Comparison of ENCODE assay signal across 16 cellular contexts in genomic region chr9:108816037-108816436, GRCh38. TPM values are rescaled to one million over a fixed set of nuclear protein-coding genes. Genes with fewer than 3 reads are reported as not detected.
DNase-seq lines count a peak whose midpoint lies in the region; ATAC-seq and TF ChIP-seq lines count a peak whose summit lies in the region.
"Had no signal": no experiment of that assay in that cellular context is flagged by ENCODE, and none has a peak within 500 bp of the region (broad histone marks: within the 10 kb centered on the region; RNA-seq: fewer than 3 reads in every experiment).

No MANE protein-coding gene starts in this region.

- H3K4me3 ChIP-seq in A673 (ENCODE audit: low read depth, low read length, poor library complexity, severe bottlenecking) (no peak overlapping the region), H7 (ENCODE audit: insufficient read depth, low read depth, low read length) (no peak overlapping the region), esophagus squamous epithelium (no peak overlapping the region)
- H3K4me3 ChIP-seq: hepatocyte had no signal

- H3K27ac ChIP-seq in A673 (ENCODE audit: low read depth, low read length, poor library complexity, severe bottlenecking) (no peak overlapping the region), esophagus squamous epithelium (no peak overlapping the region)
- H3K27ac ChIP-seq: hepatocyte, parathyroid adenoma had no signal

- CTCF ChIA-PET in A673 (lab: Charles Lee): interaction anchor here (0.6 kb wide), 1 partner anchor 21 kb away, joined by 4 read pairs; no protein-coding TSS in a partner anchor

- BruUV-seq in A673 (replicated peaks; lab: Mats Ljungman, UMichigan): no TSS peak

- TF ChIP-seq CTCF in A673 (conservative IDR thresholded peaks at IDR 0.05; ENCODE audit: low read depth, low read length): no peak
- TF ChIP-seq CTCF in esophagus squamous epithelium (IDR thresholded peaks at IDR 0.05): no peak

- 39 to 46% methylated on average over 10 of the region's 10 CpGs for WGBS in esophagus squamous epithelium, 2 donors

- intact Hi-C loops in A673 (cut with micrococcal nuclease; ENCODE audit: unreplicated experiment) (no loop called here), left ventricle myocardium superior (cut with micrococcal nuclease) (no loop called here), esophagus squamous epithelium (cut with DNase I) (no loop called here)

- H3K4me1 ChIP-seq in A673 (ENCODE audit: insufficient read depth, low read length, poor library complexity, severe bottlenecking) (peaks cover 7% of the 10 kb centered on the region), esophagus squamous epithelium (peaks cover 0 to 12% (median 0%) of the 10 kb centered on the region in 3 donors)
- H3K4me1 ChIP-seq: parathyroid adenoma had no signal

- POLR2A ChIA-PET in A673 (lab: Charles Lee; ENCODE audit: low non-redundant PET): no interaction called here

- TF ChIP-seq POLR2A in esophagus squamous epithelium (IDR thresholded peaks at IDR 0.05): no peak

- no peaks in the 10 kb centered on the region for H3K9me3 ChIP-seq in A673 (ENCODE audit: low read depth, low read length, poor library complexity, severe bottlenecking)
- no peaks in the 10 kb centered on the region for H3K9me3 ChIP-seq in esophagus squamous epithelium

- no peaks in the 10 kb centered on the region for H3K36me3 ChIP-seq in A673 (ENCODE audit: insufficient read depth, low read length, poor library complexity, severe bottlenecking)
- no peaks in the 10 kb centered on the region for H3K36me3 ChIP-seq in H7 (replicated peaks; ENCODE audit: control insufficient read depth, insufficient read depth, low read length)
- H3K36me3 ChIP-seq in esophagus squamous epithelium: no peaks in the 10 kb centered on the region

- H3K27me3 ChIP-seq in A673 (replicated peaks; ENCODE audit: insufficient read depth, low read depth, low read length, poor library complexity) (no peaks in the 10 kb centered on the region), H7 (ENCODE audit: control insufficient read depth, insufficient read depth, low read length) (no peaks in the 10 kb centered on the region), esophagus squamous epithelium (no peaks in the 10 kb centered on the region)
- H3K27me3 ChIP-seq: hepatocyte had no signal

- DNase-seq in A673 (ENCODE audit: low spot score) (peak; percentile 14), H7 (peak; percentile 22), SIG-M5 (lab: John Stamatoyannopoulos, UW) (peak; percentile 4), left ventricle myocardium superior (peak; percentile 37), LoVo (ENCODE audit: low spot score) (no peak), SW 1271 (lab: John Stamatoyannopoulos, UW) (no peak), esophagus squamous epithelium (lab: John Stamatoyannopoulos, UW) (no peak), HuH-7.5 (ENCODE audit: low spot score) (no peak)
- DNase-seq: activated CD4-positive, CD25-positive, alpha-beta regulatory T cell treated with anti-CD3 and anti-CD28 coated beads, Interleukin-2, amount 50 U/mL, for 72 hours; activated naive CD4-positive, alpha-beta T cell treated with anti-CD3 and anti-CD28 coated beads for 36 hours; kidney glomerular epithelial cell; NCI-H1436 treated with DMSO at 0.1 percent for 48 hours; NCI-H345; stimulated activated naive CD8-positive, alpha-beta T cell treated with anti-CD3 and anti-CD28 coated beads, Interleukin-15, Interleukin-2, amounts not matched to agents 100 U/mL and 50 U/mL, for 24 hours had no signal

- peak; percentile 36 for ATAC-seq in left ventricle myocardium superior
- ATAC-seq: stimulated activated naive CD8-positive, alpha-beta T cell treated with anti-CD3 and anti-CD28 coated beads, Interleukin-15, Interleukin-2, amounts not matched to agents 100 U/mL and 50 U/mL, for 24 hours had no signal

RNA-seq across cellular contexts. Expression of gene ACTL7B, which starts 39.7 kb away (rescaled TPM):
- total RNA-seq in A673 (2021): not detected in 2 replicates
- not detected in 2 replicates for total RNA-seq in H7 (2014; rRNA removed; shearing (Covaris generic))
- total RNA-seq in left ventricle myocardium superior: not detected
- total RNA-seq in esophagus squamous epithelium: not detected
- total RNA-seq: activated naive CD4-positive, alpha-beta T cell treated with anti-CD3 and anti-CD28 coated beads for 36 hours; hepatocyte had no signal

RNA-seq across cellular contexts. Expression of gene ACTL7A, which starts 46.0 kb away (rescaled TPM):
- not detected in 2 replicates for total RNA-seq in A673 (2021)
- total RNA-seq in H7 (2014; rRNA removed; shearing (Covaris generic)): not detected in 2 replicates
- total RNA-seq in left ventricle myocardium superior: not detected
- not detected for total RNA-seq in esophagus squamous epithelium
- total RNA-seq: activated naive CD4-positive, alpha-beta T cell treated with anti-CD3 and anti-CD28 coated beads for 36 hours; hepatocyte had no signal

Comparison
In these comparisons a context has a peak if more than half of its experiments do, and no peak if none do; other contexts are left out.
1. DNase-seq: peak in A673 (single experiment), H7 (single experiment), SIG-M5 (single experiment) and left ventricle myocardium superior (single experiment); none in LoVo (single experiment), SW 1271 (0 of 2), esophagus squamous epithelium (single experiment) and HuH-7.5 (single experiment).